ENCODE assay signal across 2 cellular contexts in the genomic region with DNA sequence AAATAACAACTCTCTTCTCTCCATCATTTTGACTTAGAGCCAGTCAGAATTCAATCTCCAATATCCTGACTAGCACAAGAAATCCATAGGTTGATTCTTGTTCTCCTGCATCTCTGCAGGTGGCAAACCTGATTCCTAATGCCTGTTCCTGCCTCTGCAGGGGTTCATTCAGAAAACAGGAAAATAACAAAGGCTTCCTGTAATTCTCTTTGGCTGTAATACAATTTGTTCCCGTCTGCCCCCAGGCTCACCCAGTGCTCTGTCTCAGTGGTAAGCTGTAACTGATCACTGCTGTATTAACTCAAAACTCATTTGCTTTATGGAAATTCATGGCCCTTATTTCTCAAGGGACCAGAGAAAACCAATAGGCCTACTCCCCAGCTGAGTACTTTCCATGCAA.
TF ChIP-seq lines count a peak whose summit lies in the region.

No MANE protein-coding gene starts in this region.

TF ChIP-seq in SK-N-SH, 30 proteins besides CTCF, POLR2A, EP300 and RAD21 (continued from another document):
- TF ChIP-seq, protein P1, sequence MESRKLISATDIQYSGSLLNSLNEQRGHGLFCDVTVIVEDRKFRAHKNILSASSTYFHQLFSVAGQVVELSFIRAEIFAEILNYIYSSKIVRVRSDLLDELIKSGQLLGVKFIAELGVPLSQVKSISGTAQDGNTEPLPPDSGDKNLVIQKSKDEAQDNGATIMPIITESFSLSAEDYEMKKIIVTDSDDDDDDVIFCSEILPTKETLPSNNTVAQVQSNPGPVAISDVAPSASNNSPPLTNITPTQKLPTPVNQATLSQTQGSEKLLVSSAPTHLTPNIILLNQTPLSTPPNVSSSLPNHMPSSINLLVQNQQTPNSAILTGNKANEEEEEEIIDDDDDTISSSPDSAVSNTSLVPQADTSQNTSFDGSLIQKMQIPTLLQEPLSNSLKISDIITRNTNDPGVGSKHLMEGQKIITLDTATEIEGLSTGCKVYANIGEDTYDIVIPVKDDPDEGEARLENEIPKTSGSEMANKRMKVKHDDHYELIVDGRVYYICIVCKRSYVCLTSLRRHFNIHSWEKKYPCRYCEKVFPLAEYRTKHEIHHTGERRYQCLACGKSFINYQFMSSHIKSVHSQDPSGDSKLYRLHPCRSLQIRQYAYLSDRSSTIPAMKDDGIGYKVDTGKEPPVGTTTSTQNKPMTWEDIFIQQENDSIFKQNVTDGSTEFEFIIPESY (IDR thresholded peaks at IDR 0.05; ENCODE audit: borderline replicate concordance, low read depth): no peak
- TF ChIP-seq, protein P2, sequence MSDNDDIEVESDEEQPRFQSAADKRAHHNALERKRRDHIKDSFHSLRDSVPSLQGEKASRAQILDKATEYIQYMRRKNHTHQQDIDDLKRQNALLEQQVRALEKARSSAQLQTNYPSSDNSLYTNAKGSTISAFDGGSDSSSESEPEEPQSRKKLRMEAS (IDR thresholded peaks at IDR 0.05; ENCODE audit: low read depth): no peak

TF ChIP-seq in SK-N-SH treated with all-trans-retinoic acid at 6 μM for 48 hours, 23 proteins besides CTCF, POLR2A, EP300 and RAD21 (continued from another document):
- TF ChIP-seq, protein P3, sequence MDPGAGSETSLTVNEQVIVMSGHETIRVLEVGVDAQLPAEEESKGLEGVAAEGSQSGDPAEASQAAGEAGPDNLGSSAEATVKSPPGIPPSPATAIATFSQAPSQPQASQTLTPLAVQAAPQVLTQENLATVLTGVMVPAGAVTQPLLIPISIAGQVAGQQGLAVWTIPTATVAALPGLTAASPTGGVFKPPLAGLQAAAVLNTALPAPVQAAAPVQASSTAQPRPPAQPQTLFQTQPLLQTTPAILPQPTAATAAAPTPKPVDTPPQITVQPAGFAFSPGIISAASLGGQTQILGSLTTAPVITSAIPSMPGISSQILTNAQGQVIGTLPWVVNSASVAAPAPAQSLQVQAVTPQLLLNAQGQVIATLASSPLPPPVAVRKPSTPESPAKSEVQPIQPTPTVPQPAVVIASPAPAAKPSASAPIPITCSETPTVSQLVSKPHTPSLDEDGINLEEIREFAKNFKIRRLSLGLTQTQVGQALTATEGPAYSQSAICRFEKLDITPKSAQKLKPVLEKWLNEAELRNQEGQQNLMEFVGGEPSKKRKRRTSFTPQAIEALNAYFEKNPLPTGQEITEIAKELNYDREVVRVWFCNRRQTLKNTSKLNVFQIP (CRISPR knock-in tag; IDR thresholded peaks at IDR 0.05; ENCODE audit: borderline replicate concordance, low read depth): no peak
- no peak for TF ChIP-seq ARNTL (CRISPR knock-in tag; IDR thresholded peaks at IDR 0.05; ENCODE audit: borderline replicate concordance, low read depth)
- no peak for TF ChIP-seq BACH2 (CRISPR knock-in tag; IDR thresholded peaks at IDR 0.05; ENCODE audit: borderline replicate concordance)
